Comparison of ENCODE assay signal across 16 cellular contexts in genomic region chr3:138960417-138960852, GRCh38. TPM values are rescaled to one million over a fixed set of nuclear protein-coding genes. Genes with fewer than 3 reads are reported as not detected.
DNase-seq lines count a peak whose midpoint lies in the region; ATAC-seq, FAIRE-seq and TF ChIP-seq lines count a peak whose summit lies in the region.
"Had no signal": no experiment of that assay in that cellular context is flagged by ENCODE, and none has a peak within 500 bp of the region (broad histone marks: within the 10 kb centered on the region; RNA-seq: fewer than 3 reads in every experiment).

No MANE protein-coding gene starts in this region.

- peaks cover 7% of the 10 kb centered on the region for H3K4me1 Mint-ChIP-seq in T-helper 2 cell treated with Interferon-gamma antibody and Interleukin-4, amounts not matched to agents 5 μg/mL and 100 μg/mL, for 36 hours (ENCODE audit: low read depth)

- H2AK9ac ChIP-seq in IMR-90 (replicated peaks; ENCODE audit: low read depth, low read length, poor library complexity) = no peak overlapping the region

- CTCF ChIA-PET in IMR-90 (lab: Yijun Ruan, JAX) (no interaction called here), endothelial cell of umbilical vein (lab: Charles Lee) (interaction anchor here (1.4 to 2.3 kb wide), 2 partner anchors 10 to 24 kb away, joined by 8 to 11 read pairs; no protein-coding TSS in a partner anchor)

- no peak overlapping the region for H3K27ac Mint-ChIP-seq in T-helper 2 cell treated with Interferon-gamma antibody and Interleukin-4, amounts not matched to agents 5 μg/mL and 100 μg/mL, for 36 hours
- H3K27ac Mint-ChIP-seq: progenitor cell of endocrine pancreas had no signal

- H4K91ac ChIP-seq in IMR-90 (ENCODE audit: insufficient read depth, low read depth, low read length) = no peak overlapping the region

- H3K9me3 ChIP-seq in IMR-90 (ENCODE audit: control insufficient read depth, insufficient read depth, low read length) (no peaks in the 10 kb centered on the region), endothelial cell of umbilical vein (replicated peaks; ENCODE audit: control insufficient read depth, insufficient read depth, low read length) (no peaks in the 10 kb centered on the region), gastrocnemius medialis (peaks cover 0 to 3% (median 0%) of the 10 kb centered on the region in 3 donors)

- peak overlapping the region; percentile 24 for H3K4me3 Mint-ChIP-seq in T-helper 2 cell treated with Interferon-gamma antibody and Interleukin-4, amounts not matched to agents 5 μg/mL and 100 μg/mL, for 36 hours

- H3K56ac ChIP-seq in IMR-90 (ENCODE audit: extremely low read depth, insufficient read depth, low read length) = no peak overlapping the region

- H3K4me2 ChIP-seq in IMR-90 (ENCODE audit: low read depth, low read length) = no peak overlapping the region
- no peak overlapping the region for H3K4me2 ChIP-seq in endothelial cell of umbilical vein (ENCODE audit: insufficient read depth, low read length)

- no peak overlapping the region for H4K5ac ChIP-seq in IMR-90 (ENCODE audit: low read depth, low read length)

- H3K36me3 ChIP-seq in IMR-90 (ENCODE audit: control insufficient read depth, insufficient read depth, low read length) = no peaks in the 10 kb centered on the region
- H3K36me3 ChIP-seq in endothelial cell of umbilical vein (ENCODE audit: control insufficient read depth in 2 of 2, extremely low read depth in 1 of 2, insufficient read depth in 2 of 2, low read length in 2 of 2) = no peaks in the 10 kb centered on the region
- H3K36me3 ChIP-seq in gastrocnemius medialis = no peaks in the 10 kb centered on the region

- H3K9ac ChIP-seq in IMR-90 (ENCODE audit: low read depth, low read length) = no peak overlapping the region
- H3K9ac ChIP-seq in endothelial cell of umbilical vein (replicated peaks; ENCODE audit: extremely low read depth, insufficient read depth, low read length) = no peak overlapping the region

- no peaks in the 10 kb centered on the region for H3K79me1 ChIP-seq in IMR-90 (ENCODE audit: low read depth in 1 of 2, low read length in 2 of 2)

- H3K14ac ChIP-seq in IMR-90 (replicated peaks; ENCODE audit: low read depth, low read length) = no peak overlapping the region

- H2AK5ac ChIP-seq in IMR-90 (ENCODE audit: low read depth, low read length) = no peak overlapping the region

- no peak for DNase-seq in T-helper 2 cell treated with Interferon-gamma antibody and Interleukin-4, amounts not matched to agents 5 μg/mL and 100 μg/mL, for 36 hours (ENCODE audit: low spot score)
- no peak for DNase-seq in T-helper 2 cell
- no peak for DNase-seq in IMR-90
- DNase-seq in endothelial cell of umbilical vein (ENCODE audit: low read depth, low spot score) = no peak
- DNase-seq in posterior vena cava (ENCODE audit: low spot score) = peak; percentile 78
- DNase-seq in gastrocnemius medialis = no peak
- no peak for DNase-seq in erythroblast (lab: John Stamatoyannopoulos, UW)
- DNase-seq in G401 (ENCODE audit: low spot score) = no peak
- DNase-seq: 8988T, kidney, NCI-H1092 treated with DMSO at 0.1 percent for 48 hours had no signal

- peaks cover 38% of the 10 kb centered on the region for H3K27me3 ChIP-seq in IMR-90 (ENCODE audit: control insufficient read depth, insufficient read depth, low read length)
- peaks cover 23 to 25% of the 10 kb centered on the region in 2 experiments for H3K27me3 ChIP-seq in endothelial cell of umbilical vein (ENCODE audit: control insufficient read depth in 2 of 2, insufficient read depth in 2 of 2, low read length in 2 of 2)
- H3K27me3 ChIP-seq in gastrocnemius medialis = peaks cover 24 to 55% (median 29%) of the 10 kb centered on the region in 3 donors

- no peak for TF ChIP-seq RAD21 in IMR-90 (IDR thresholded peaks at IDR 0.05; ENCODE audit: low read length)

- H2BK5ac ChIP-seq in IMR-90 (ENCODE audit: low read depth, low read length, poor library complexity, severe bottlenecking) = no peak overlapping the region

- no peak overlapping the region for H4K8ac ChIP-seq in IMR-90 (ENCODE audit: low read depth in 2 of 2, low read length in 2 of 2)

- H4K20me1 ChIP-seq in IMR-90 (ENCODE audit: insufficient read depth, low read length) (no peaks in the 10 kb centered on the region), endothelial cell of umbilical vein (replicated peaks; ENCODE audit: control insufficient read depth, extremely low read depth, insufficient read depth, low read length) (no peaks in the 10 kb centered on the region)

- no peaks in the 10 kb centered on the region for H3K36me3 Mint-ChIP-seq in T-helper 2 cell treated with Interferon-gamma antibody and Interleukin-4, amounts not matched to agents 5 μg/mL and 100 μg/mL, for 36 hours (ENCODE audit: low read depth)

- no peak overlapping the region for H3K18ac ChIP-seq in IMR-90 (ENCODE audit: low read depth, low read length)

- dilution Hi-C loops in IMR-90 (cut with HindIII; ENCODE audit: low sequenced_read_pairs, unreplicated experiment) = no loop called here
- dilution Hi-C loops in endothelial cell of umbilical vein (cut with MboI; ENCODE audit: extremely low pct_ligation_motif_present, low sequenced_read_pairs) = no loop called here

- H3K23ac ChIP-seq in IMR-90 (ENCODE audit: low read depth, low read length) = no peak overlapping the region

- H3K4me1 ChIP-seq in IMR-90 (ENCODE audit: control insufficient read depth, insufficient read depth, low read length) = 0 out of 2 replicates have a peak, but pooled peaks cover 1% of the 10 kb centered on the region
- no peaks in the 10 kb centered on the region for H3K4me1 ChIP-seq in endothelial cell of umbilical vein (ENCODE audit: control insufficient read depth, extremely low read depth, insufficient read depth, low read length)
- H3K4me1 ChIP-seq in gastrocnemius medialis = no peaks in the 10 kb centered on the region

- peaks cover 45% of the 10 kb centered on the region for H3K27me3 Mint-ChIP-seq in T-helper 2 cell treated with Interferon-gamma antibody and Interleukin-4, amounts not matched to agents 5 μg/mL and 100 μg/mL, for 36 hours (ENCODE audit: low read depth)

- H3K4ac ChIP-seq in IMR-90 (ENCODE audit: low read depth, low read length) = no peak overlapping the region

- H3K4me3 ChIP-seq in IMR-90 (ENCODE audit: insufficient read depth, low read depth, low read length) (no peak overlapping the region), endothelial cell of umbilical vein (replicated peaks in 1 of 3; ENCODE audit: insufficient read depth in 1 of 3, low read depth in 1 of 3, low read length in 3 of 3) (no peak overlapping the region), gastrocnemius medialis (no peak overlapping the region)

- no peaks in the 10 kb centered on the region for H3K79me2 ChIP-seq in endothelial cell of umbilical vein (ENCODE audit: control insufficient read depth, insufficient read depth, low read length)

- H3K9me1 ChIP-seq in IMR-90 (ENCODE audit: insufficient read depth, low read length) (no peaks in the 10 kb centered on the region), endothelial cell of umbilical vein (replicated peaks; ENCODE audit: control insufficient read depth, extremely low read depth, insufficient read depth, low read length) (no peaks in the 10 kb centered on the region)

- H2BK20ac ChIP-seq in IMR-90 (ENCODE audit: low read depth, low read length) = no peak overlapping the region

- intact Hi-C loops in IMR-90 (cut with micrococcal nuclease) = no loop called here
- intact Hi-C loops in endothelial cell of umbilical vein (cut with micrococcal nuclease) = no loop called here
- intact Hi-C loops in posterior vena cava (cut with DNase I) = no loop called here
- intact Hi-C loops in gastrocnemius medialis (cut with DNase I; ENCODE audit: low total_unique reads) = no loop called here

- peaks cover 7% of the 10 kb centered on the region for H3K9me3 Mint-ChIP-seq in T-helper 2 cell treated with Interferon-gamma antibody and Interleukin-4, amounts not matched to agents 5 μg/mL and 100 μg/mL, for 36 hours

- 8% methylated on average over 18 of the region's 36 CpGs; no CpG with 5 or more reads in 1 of the 2 experiments for WGBS in IMR-90 (ENCODE audit: extremely low coverage in 2 of 2, insufficient read length in 1 of 2), 2 experiments

- in situ Hi-C loops in IMR-90 (cut with MboI; ENCODE audit: low sequenced_read_pairs) = no loop called here
- in situ Hi-C loops in gastrocnemius medialis (cut with MboI; ENCODE audit: low sequenced_read_pairs in 4 of 4) = no loop called here
- in situ Hi-C loops in G401 (cut with HindIII; ENCODE audit: low sequenced_read_pairs) = loop anchor here (25.0 kb wide), 1 partner anchor 352 kb away; no protein-coding TSS in a partner anchor

- BruUV-seq in IMR-90 (replicated peaks; lab: Mats Ljungman, UMichigan) (no TSS peak), endothelial cell of umbilical vein (replicated peaks; lab: Mats Ljungman, UMichigan) (no TSS peak)

- no peak overlapping the region for H2BK15ac ChIP-seq in IMR-90 (ENCODE audit: low read depth, low read length)

- H2BK120ac ChIP-seq in IMR-90 (ENCODE audit: low read depth, low read length) = no peak overlapping the region

- no peak for ATAC-seq in IMR-90 (ENCODE audit: low read depth)
- no peak for ATAC-seq in gastrocnemius medialis

- TF ChIP-seq POLR2A in IMR-90 (IDR thresholded peaks at IDR 0.05; ENCODE audit: low read depth, low read length) (no peak), endothelial cell of umbilical vein (IDR thresholded peaks at IDR 0.05; ENCODE audit: low read depth, low read length) (no peak), gastrocnemius medialis (IDR thresholded peaks at IDR 0.05) (no peak), erythroblast (IDR thresholded peaks at IDR 0.05; ENCODE audit: low read length) (no peak)

- H3K27ac ChIP-seq in IMR-90 (ENCODE audit: insufficient read depth, low read length) = no peak overlapping the region
- H3K27ac ChIP-seq in endothelial cell of umbilical vein (ENCODE audit: insufficient read depth, low read depth, low read length) = no peak overlapping the region
- no peak overlapping the region for H3K27ac ChIP-seq in gastrocnemius medialis

- POLR2A ChIA-PET in IMR-90 (lab: Charles Lee; ENCODE audit: unreplicated experiment) (no interaction called here), endothelial cell of umbilical vein (lab: Charles Lee) (no interaction called here)

- FAIRE-seq in endothelial cell of umbilical vein (lab: Jason Lieb, UNC) = no peak
- FAIRE-seq: kidney had no signal

- H2AFZ ChIP-seq in IMR-90 (replicated peaks; ENCODE audit: low read length, poor library complexity) (peak overlapping the region; percentile 47), endothelial cell of umbilical vein (ENCODE audit: low read depth, low read length) (no peak overlapping the region)

- TF ChIP-seq CTCF in IMR-90 (conservative IDR thresholded peaks at IDR 0.05; ENCODE audit: low read depth, low read length) = no peak
- no peak for TF ChIP-seq CTCF in endothelial cell of umbilical vein (IDR thresholded peaks at IDR 0.05; ENCODE audit: extremely low read depth in 1 of 2, insufficient read depth in 1 of 2, low read depth in 1 of 2, low read length in 2 of 2)
- no peak for TF ChIP-seq CTCF in gastrocnemius medialis (IDR thresholded peaks at IDR 0.05 in 4 of 5, conservative IDR thresholded peaks at IDR 0.05 in 1 of 5)

RNA-seq across cellular contexts. Expression of gene FOXL2NB, which starts 13.4 kb away (rescaled TPM):
- total RNA-seq in IMR-90 (2012; rRNA removed) (under 0.01 TPM in 1 of 2 replicates, not detected in the other), endothelial cell of umbilical vein (not detected in 2 replicates), posterior vena cava (not detected), gastrocnemius medialis (not detected)
- polyA plus RNA-seq in IMR-90 (2012; rRNA removed) (0.05 TPM in 1 of 2 replicates, not detected in the other), endothelial cell of umbilical vein (0.01 TPM in 1 of 2 replicates, not detected in the other)
- 0.01 and 0.09 TPM in 2 replicates for polyA plus RNA-seq in IMR-90 (2012; cell fraction: cytosol; rRNA removed)
- polyA plus RNA-seq in IMR-90 (2012; cell fraction: nucleus; rRNA removed; ENCODE audit: low replicate concordance) = 0.13 and 0.22 TPM in 2 replicates
- polyA plus RNA-seq in endothelial cell of umbilical vein (2011; cell fraction: cytosol; rRNA removed) = not detected in 2 replicates
- not detected in 2 replicates for polyA plus RNA-seq in endothelial cell of umbilical vein (2011; cell fraction: nucleus; rRNA removed)
- 0.07 TPM in 1 of 2 replicates, not detected in the other for polyA plus RNA-seq in endothelial cell of umbilical vein (2012)
- polyA minus RNA-seq in endothelial cell of umbilical vein = 0.36 TPM in 2 replicates
- 2.3 TPM for polyA minus RNA-seq in endothelial cell of umbilical vein (2011; cell fraction: cytosol; rRNA and poly(A)+ RNA removed)
- polyA minus RNA-seq in endothelial cell of umbilical vein (2011; cell fraction: nucleus; rRNA and poly(A)+ RNA removed) = not detected in 2 replicates
- total RNA-seq in G401 (2014; rRNA removed; shearing (Covaris generic)) = 1.2 TPM in 1 of 2 replicates, not detected in the other
- total RNA-seq: glomerular endothelial cell, kidney, progenitor cell of endocrine pancreas had no signal

RNA-seq across cellular contexts. Expression of gene FOXL2, which starts 13.5 kb away (rescaled TPM):
- total RNA-seq in IMR-90 (2012; rRNA removed) = not detected in 2 replicates
- polyA plus RNA-seq in IMR-90 (2012; rRNA removed) = 0.07 TPM in 2 replicates
- 0.14 TPM in 1 of 2 replicates, not detected in the other for polyA plus RNA-seq in IMR-90 (2012; cell fraction: cytosol; rRNA removed)
- polyA plus RNA-seq in IMR-90 (2012; cell fraction: nucleus; rRNA removed; ENCODE audit: low replicate concordance) = 0.06 and 0.12 TPM in 2 replicates
- total RNA-seq in endothelial cell of umbilical vein = 0.12 TPM in 1 of 2 replicates, not detected in the other
- 0.03 TPM in 1 of 2 replicates, not detected in the other for polyA plus RNA-seq in endothelial cell of umbilical vein
- polyA plus RNA-seq in endothelial cell of umbilical vein (2011; cell fraction: cytosol; rRNA removed) = not detected in 2 replicates
- polyA plus RNA-seq in endothelial cell of umbilical vein (2011; cell fraction: nucleus; rRNA removed) = not detected in 2 replicates
- not detected in 2 replicates for polyA plus RNA-seq in endothelial cell of umbilical vein (2012)
- 0.13 TPM in 1 of 2 replicates, not detected in the other for polyA minus RNA-seq in endothelial cell of umbilical vein
- polyA minus RNA-seq in endothelial cell of umbilical vein (2011; cell fraction: cytosol; rRNA and poly(A)+ RNA removed) = 5.2 TPM
- not detected in 2 replicates for polyA minus RNA-seq in endothelial cell of umbilical vein (2011; cell fraction: nucleus; rRNA and poly(A)+ RNA removed)
- not detected for total RNA-seq in posterior vena cava
- total RNA-seq in gastrocnemius medialis = not detected
- total RNA-seq in G401 (2014; rRNA removed; shearing (Covaris generic)) = 0.06 TPM in 1 of 2 replicates, not detected in the other
- total RNA-seq: kidney, temporal lobe had no signal

RNA-seq across cellular contexts. Expression of gene PRR23A, which starts 45.6 kb away (rescaled TPM):
- total RNA-seq in IMR-90 (2012; rRNA removed) (not detected in 2 replicates), endothelial cell of umbilical vein (not detected in 2 replicates), posterior vena cava (not detected), gastrocnemius medialis (not detected)
- polyA plus RNA-seq in IMR-90 (2012; rRNA removed) (not detected in 2 replicates), endothelial cell of umbilical vein (not detected in 2 replicates)
- not detected in 2 replicates for polyA plus RNA-seq in IMR-90 (2012; cell fraction: cytosol; rRNA removed)
- not detected in 2 replicates for polyA plus RNA-seq in IMR-90 (2012; cell fraction: nucleus; rRNA removed; ENCODE audit: low replicate concordance)
- polyA plus RNA-seq in endothelial cell of umbilical vein (2011; cell fraction: cytosol; rRNA removed) = not detected in 2 replicates
- polyA plus RNA-seq in endothelial cell of umbilical vein (2011; cell fraction: nucleus; rRNA removed) = not detected in 2 replicates
- not detected in 2 replicates for polyA plus RNA-seq in endothelial cell of umbilical vein (2012)
- polyA minus RNA-seq in endothelial cell of umbilical vein = not detected in 2 replicates
- not detected for polyA minus RNA-seq in endothelial cell of umbilical vein (2011; cell fraction: cytosol; rRNA and poly(A)+ RNA removed)
- not detected in 2 replicates for polyA minus RNA-seq in endothelial cell of umbilical vein (2011; cell fraction: nucleus; rRNA and poly(A)+ RNA removed)
- total RNA-seq in G401 (2014; rRNA removed; shearing (Covaris generic)) = not detected in 2 replicates
- total RNA-seq: chondrocyte, glomerular endothelial cell, kidney, progenitor cell of endocrine pancreas, temporal lobe had no signal
- polyA plus RNA-seq: adipose tissue had no signal
